Comparison of ENCODE assay signal across 24 cellular contexts in the genomic region with DNA sequence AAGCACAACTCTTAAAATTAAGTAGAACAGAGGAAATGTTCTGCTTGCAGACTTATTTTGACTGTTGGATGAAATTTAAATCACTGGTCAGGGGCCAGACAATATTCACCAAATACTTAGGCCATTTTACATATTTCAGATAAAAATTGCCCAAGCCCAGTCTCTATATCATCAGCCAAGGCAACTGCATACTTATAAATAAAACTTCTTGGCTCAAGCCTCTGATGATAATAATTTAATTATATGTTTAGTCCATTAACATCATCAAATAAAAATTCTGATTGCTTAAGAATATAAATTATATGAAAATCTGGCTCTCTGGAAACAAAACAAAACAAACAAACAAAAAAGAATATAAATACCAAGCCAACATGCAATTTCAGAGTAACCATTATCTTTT.
"Had no signal": no experiment of that assay in that cellular context is flagged by ENCODE, and none has a peak within 500 bp of the region (broad histone marks: within the 10 kb centered on the region; RNA-seq: fewer than 3 reads in every experiment).

No MANE protein-coding gene starts in this region.

- H3K4me3 ChIP-seq: ascending aorta, dorsolateral prefrontal cortex, esophagus squamous epithelium, hepatocyte, pancreas, right lobe of liver, skin epidermis, thyroid gland had no signal

- H3K4me2 ChIP-seq: hepatocyte had no signal

- ATAC-seq: activated CD8-positive, alpha-beta memory T cell treated with anti-CD3 and anti-CD28 coated beads, Interleukin-2, amount 10 ng/mL, durations not matched to agents 7 days and 5 days; activated CD8-positive, alpha-beta T cell treated with anti-CD3 and anti-CD28 coated beads for 36 hours; pancreas; right lobe of liver had no signal

- H3K4me1 ChIP-seq: right lobe of liver, thyroid gland had no signal

- H2AFZ ChIP-seq: hepatocyte had no signal

- H3K9me3 ChIP-seq: ascending aorta, esophagus squamous epithelium, pancreas, right lobe of liver, thyroid gland had no signal

- H3K36me3 ChIP-seq: ascending aorta, brain microvascular endothelial cell, esophagus squamous epithelium, pancreas, right lobe of liver, thyroid gland, WERI-Rb-1 had no signal

- H3K27me3 Mint-ChIP-seq: activated CD4-positive, alpha-beta T cell treated with anti-CD3 and anti-CD28 coated beads, Interleukin-2, amount 10 ng/mL, durations not matched to agents 7 days and 5 days; activated CD8-positive, alpha-beta memory T cell treated with anti-CD3 and anti-CD28 coated beads, Interleukin-2, amount 10 ng/mL, durations not matched to agents 7 days and 5 days; activated CD8-positive, alpha-beta T cell treated with anti-CD3 and anti-CD28 coated beads for 36 hours; activated naive CD4-positive, alpha-beta T cell treated with anti-CD3 and anti-CD28 coated beads, Interleukin-2, amount 10 ng/mL, durations not matched to agents 7 days and 5 days; stimulated activated naive CD8-positive, alpha-beta T cell treated with anti-CD3 and anti-CD28 coated beads, Interleukin-15, Interleukin-2, amounts not matched to agents 100 ng/mL and 50 ng/mL, for 24 hours had no signal

- H3K27me3 ChIP-seq: ascending aorta, brain microvascular endothelial cell, dorsolateral prefrontal cortex, esophagus squamous epithelium, hepatocyte, pancreas, right lobe of liver, thyroid gland had no signal

- H3K27ac ChIP-seq: brain microvascular endothelial cell, dorsolateral prefrontal cortex, esophagus squamous epithelium, hepatocyte, pancreas, right lobe of liver, skin epidermis, thyroid gland, WERI-Rb-1 had no signal

- H3K27ac Mint-ChIP-seq: activated CD4-positive, alpha-beta T cell treated with anti-CD3 and anti-CD28 coated beads, Interleukin-2, amount 10 ng/mL, durations not matched to agents 7 days and 5 days; activated CD8-positive, alpha-beta memory T cell treated with anti-CD3 and anti-CD28 coated beads, Interleukin-2, amount 10 ng/mL, durations not matched to agents 7 days and 5 days; activated CD8-positive, alpha-beta T cell treated with anti-CD3 and anti-CD28 coated beads for 36 hours; activated naive CD4-positive, alpha-beta T cell treated with anti-CD3 and anti-CD28 coated beads, Interleukin-2, amount 10 ng/mL, durations not matched to agents 7 days and 5 days; memory B cell; nephron progenitor cell; stimulated activated naive CD8-positive, alpha-beta T cell treated with anti-CD3 and anti-CD28 coated beads, Interleukin-15, Interleukin-2, amounts not matched to agents 100 ng/mL and 50 ng/mL, for 24 hours had no signal

- DNase-seq: activated CD4-positive, alpha-beta T cell treated with anti-CD3 and anti-CD28 coated beads, Interleukin-2, amount 10 ng/mL, durations not matched to agents 7 days and 5 days; activated CD4-positive, CD25-positive, alpha-beta regulatory T cell treated with anti-CD3 and anti-CD28 coated beads, Interleukin-2, amount 50 U/mL, for 72 hours; activated CD8-positive, alpha-beta memory T cell treated with anti-CD3 and anti-CD28 coated beads, Interleukin-2, amount 10 ng/mL, durations not matched to agents 7 days and 5 days; activated CD8-positive, alpha-beta T cell treated with anti-CD3 and anti-CD28 coated beads for 36 hours; activated effector memory CD4-positive, alpha-beta T cell treated with anti-CD3 and anti-CD28 coated beads, Interleukin-2, amount 50 U/mL, for 16 hours; activated naive CD4-positive, alpha-beta T cell treated with anti-CD3 and anti-CD28 coated beads, Interleukin-2, amount 10 ng/mL, durations not matched to agents 7 days and 5 days; activated T-cell treated with anti-CD3 and anti-CD28 coated beads for 4 hours; brain microvascular endothelial cell; central memory CD4-positive, alpha-beta T cell; dorsolateral prefrontal cortex; esophagus squamous epithelium; immature natural killer cell; nephron progenitor cell; pancreas; right lobe of liver; stimulated activated CD4-positive, alpha-beta T cell treated with anti-CD3 and anti-CD28 coated beads, Interleukin-1b, Interleukin-23, amount 100 ng/mL, for 48 hours; substantia nigra; thyroid gland; WERI-Rb-1 had no signal

- H3K9me3 Mint-ChIP-seq: immature natural killer cell had no signal

- H3K4me3 Mint-ChIP-seq: activated CD4-positive, alpha-beta T cell treated with anti-CD3 and anti-CD28 coated beads, Interleukin-2, amount 10 ng/mL, durations not matched to agents 7 days and 5 days; activated CD8-positive, alpha-beta memory T cell treated with anti-CD3 and anti-CD28 coated beads, Interleukin-2, amount 10 ng/mL, durations not matched to agents 7 days and 5 days; activated CD8-positive, alpha-beta T cell treated with anti-CD3 and anti-CD28 coated beads for 36 hours; activated naive CD4-positive, alpha-beta T cell treated with anti-CD3 and anti-CD28 coated beads, Interleukin-2, amount 10 ng/mL, durations not matched to agents 7 days and 5 days; immature natural killer cell; memory B cell; nephron progenitor cell; stimulated activated naive CD8-positive, alpha-beta T cell treated with anti-CD3 and anti-CD28 coated beads, Interleukin-15, Interleukin-2, amounts not matched to agents 100 ng/mL and 50 ng/mL, for 24 hours had no signal

- H3K79me2 ChIP-seq: hepatocyte had no signal
